Comparison of ENCODE assay signal across 15 cellular contexts in the genomic region with DNA sequence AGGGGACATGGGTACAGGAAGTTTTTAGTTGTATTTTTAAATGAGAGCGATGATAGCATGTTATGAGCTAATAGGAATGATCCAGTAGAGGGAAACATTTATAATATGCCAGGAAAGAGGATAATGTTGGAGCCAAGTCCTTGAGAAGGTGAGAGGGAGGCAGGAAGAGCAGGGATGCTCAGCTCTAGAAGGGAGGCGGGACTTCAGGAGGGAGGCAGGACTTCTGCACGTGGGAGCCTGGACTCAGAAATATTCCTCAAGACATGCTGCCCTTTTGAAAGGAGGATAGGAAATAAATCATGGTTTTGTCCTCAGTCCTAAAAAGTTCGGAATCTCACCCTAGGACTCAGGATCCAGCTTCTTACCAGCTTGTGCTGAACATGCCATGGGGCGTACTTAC. TPM values are rescaled to one million over a fixed set of nuclear protein-coding genes. Genes with fewer than 3 reads are reported as not detected.
DNase-seq lines count a peak whose midpoint lies in the region; ATAC-seq and TF ChIP-seq lines count a peak whose summit lies in the region.
"Had no signal": no experiment of that assay in that cellular context is flagged by ENCODE, and none has a peak within 500 bp of the region (broad histone marks: within the 10 kb centered on the region; RNA-seq: fewer than 3 reads in every experiment).

No MANE protein-coding gene starts in this region.

- peaks cover 97% of the 10 kb centered on the region for H3K4me1 Mint-ChIP-seq in CD4-positive, alpha-beta T cell (ENCODE audit: low read depth)
- H3K4me1 Mint-ChIP-seq in activated naive CD8-positive, alpha-beta T cell treated with anti-CD3 and anti-CD28 coated beads, Interleukin-2, amount 50 U/mL, for 24 hours: peaks cover 97% of the 10 kb centered on the region

- peak overlapping the region; percentile 80 for H3K27ac ChIP-seq in CD4-positive, alpha-beta T cell (ENCODE audit: low read depth, low read length)
- 0 out of 2 replicates have a peak overlapping the region, but pooled peaks have one; percentile 77 for H3K27ac ChIP-seq in GM23248
- peak overlapping the region; percentile 66 for H3K27ac ChIP-seq in trophoblast cell (ENCODE audit: low read depth, low read length)
- H3K27ac ChIP-seq in tibial nerve: peak overlapping the region in 1 of 4 donors; percentile 76
- H3K27ac ChIP-seq: neural progenitor cell had no signal

- H2AK5ac ChIP-seq in trophoblast cell (ENCODE audit: low read length): no peak overlapping the region

- H3K4me1 ChIP-seq in GM23248 (ENCODE audit: insufficient read depth) (peaks cover 38% of the 10 kb centered on the region), trophoblast cell (ENCODE audit: control insufficient read depth in 1 of 2, insufficient read depth in 2 of 2, low read length in 2 of 2) (peaks cover 11 to 25% of the 10 kb centered on the region in 2 experiments), tibial nerve (peaks cover 0 to 31% (median 16%) of the 10 kb centered on the region in 4 donors)

- no peaks in the 10 kb centered on the region for H3K27me3 Mint-ChIP-seq in CD4-positive, alpha-beta T cell
- no peaks in the 10 kb centered on the region for H3K27me3 Mint-ChIP-seq in activated naive CD8-positive, alpha-beta T cell treated with anti-CD3 and anti-CD28 coated beads, Interleukin-2, amount 50 U/mL, for 24 hours

- H2BK5ac ChIP-seq in trophoblast cell (ENCODE audit: low read depth, low read length, poor library complexity): no peak overlapping the region

- no peak for TF ChIP-seq EP300 in tibial nerve (IDR thresholded peaks at IDR 0.05)

- H3K79me1 ChIP-seq in trophoblast cell (ENCODE audit: low read length): peaks cover 2% of the 10 kb centered on the region

- H3K27ac Mint-ChIP-seq in CD4-positive, alpha-beta T cell: peak overlapping the region; percentile 94
- H3K27ac Mint-ChIP-seq in activated naive CD8-positive, alpha-beta T cell treated with anti-CD3 and anti-CD28 coated beads, Interleukin-2, amount 50 U/mL, for 24 hours: peak overlapping the region; percentile 95
- H3K27ac Mint-ChIP-seq: neural progenitor cell had no signal

- TF ChIP-seq CTCF in CD4-positive, alpha-beta T cell (IDR thresholded peaks at IDR 0.05): no peak
- no peak for TF ChIP-seq CTCF in tibial nerve (IDR thresholded peaks at IDR 0.05)

- no peaks in the 10 kb centered on the region for H3K9me3 Mint-ChIP-seq in CD4-positive, alpha-beta T cell
- no peaks in the 10 kb centered on the region for H3K9me3 Mint-ChIP-seq in activated naive CD8-positive, alpha-beta T cell treated with anti-CD3 and anti-CD28 coated beads, Interleukin-2, amount 50 U/mL, for 24 hours
- H3K9me3 Mint-ChIP-seq: neural progenitor cell had no signal

- intact Hi-C loops in CD4-positive, alpha-beta T cell (cut with DNase I, micrococcal nuclease): no loop called here

- H3K4me3 ChIP-seq in GM23248 (no peak overlapping the region), trophoblast cell (ENCODE audit: low read depth, low read length) (no peak overlapping the region), tibial nerve (no peak overlapping the region)
- H3K4me3 ChIP-seq: GM12878, lower lobe of right lung, neural progenitor cell had no signal

- peaks cover 6% of the 10 kb centered on the region for H3K36me3 Mint-ChIP-seq in CD4-positive, alpha-beta T cell (ENCODE audit: low read depth)
- peaks cover 31% of the 10 kb centered on the region for H3K36me3 Mint-ChIP-seq in activated naive CD8-positive, alpha-beta T cell treated with anti-CD3 and anti-CD28 coated beads, Interleukin-2, amount 50 U/mL, for 24 hours (ENCODE audit: low read depth)
- H3K36me3 Mint-ChIP-seq: neural progenitor cell had no signal

- no peak overlapping the region for H2BK12ac ChIP-seq in trophoblast cell (ENCODE audit: low read length)

- ATAC-seq in CD4-positive, alpha-beta T cell (ENCODE audit: poor library complexity): no peak
- ATAC-seq in activated naive CD8-positive, alpha-beta T cell treated with anti-CD3 and anti-CD28 coated beads, Interleukin-2, amount 50 U/mL, for 24 hours: no peak
- no peak for ATAC-seq in HG02798 (IDR thresholded peaks at IDR 0.05; ENCODE audit: poor library complexity, unreplicated experiment)
- ATAC-seq: GM12878, lower lobe of right lung had no signal

- H3K79me2 ChIP-seq in GM23248 (ENCODE audit: insufficient read depth) (peaks cover 95% of the 10 kb centered on the region), trophoblast cell (ENCODE audit: control insufficient read depth, insufficient read depth, low read length, poor library complexity) (peaks cover 1% of the 10 kb centered on the region)

- POLR2A ChIA-PET in CD4-positive, alpha-beta T cell (lab: Charles Lee): interaction anchor here (0.6 to 3.2 kb wide), 2 partner anchors 12 to 153 kb away, joined by 3 to 12 read pairs; no protein-coding TSS in a partner anchor

- H3K14ac ChIP-seq in trophoblast cell (ENCODE audit: low read length): no peak overlapping the region

- H3K4me2 ChIP-seq in GM23248 (ENCODE audit: unreplicated experiment): no peak overlapping the region
- H3K4me2 ChIP-seq in trophoblast cell (ENCODE audit: low read length): no peak overlapping the region
- H3K4me2 ChIP-seq: neural progenitor cell had no signal

- no peak overlapping the region for H3K18ac ChIP-seq in trophoblast cell (ENCODE audit: low read length)

- CTCF ChIA-PET in CD4-positive, alpha-beta T cell (lab: Charles Lee): interaction anchor here (1.7 kb wide), 1 partner anchor 22 kb away, joined by 5 read pairs; no protein-coding TSS in a partner anchor

- H3K9me3 ChIP-seq in CD4-positive, alpha-beta T cell (ENCODE audit: control insufficient read depth, low read length): no peaks in the 10 kb centered on the region
- no peaks in the 10 kb centered on the region for H3K9me3 ChIP-seq in GM23248 (ENCODE audit: low read depth)
- H3K9me3 ChIP-seq in trophoblast cell (ENCODE audit: insufficient read depth, low read depth, low read length): no peaks in the 10 kb centered on the region
- H3K9me3 ChIP-seq in tibial nerve: no peaks in the 10 kb centered on the region
- H3K9me3 ChIP-seq: lower lobe of right lung had no signal

- H3F3A ChIP-seq in GM23248 (ENCODE audit: insufficient read depth): peaks cover 52% of the 10 kb centered on the region

- H4K8ac ChIP-seq in trophoblast cell (ENCODE audit: low read depth, low read length): no peak overlapping the region

- H4K91ac ChIP-seq in trophoblast cell (ENCODE audit: low read depth, low read length): no peak overlapping the region

- in situ Hi-C loops in GM23248 (cut with MboI): no loop called here

- WGBS in GM23248 (ENCODE audit: low coverage in 1 of 2, low lambda C conversion rate in 2 of 2, missing lambda C conversion rate in 2 of 2), 2 experiments: 86 to 87% methylated on average over 5 of the region's 5 CpGs
- WGBS in trophoblast cell (ENCODE audit: extremely low coverage, insufficient coverage, insufficient read length): 100% methylated on average over 1 of the region's 5 CpGs
- 77 to 79% methylated on average over 5 of the region's 5 CpGs for WGBS in tibial nerve, 2 donors

- H2AFZ ChIP-seq in GM23248: no peak overlapping the region
- no peak overlapping the region for H2AFZ ChIP-seq in trophoblast cell (ENCODE audit: insufficient read depth, low read length, poor library complexity)
- H2AFZ ChIP-seq: neural progenitor cell had no signal

- H3K27me3 ChIP-seq in CD4-positive, alpha-beta T cell (ENCODE audit: control insufficient read depth, insufficient read depth, low read length): no peaks in the 10 kb centered on the region
- H3K27me3 ChIP-seq in GM23248 (replicated peaks; ENCODE audit: insufficient read depth) (no peaks in the 10 kb centered on the region), trophoblast cell (ENCODE audit: insufficient read depth, low read length) (no peaks in the 10 kb centered on the region), tibial nerve (no peaks in the 10 kb centered on the region)

- H4K20me1 ChIP-seq in GM23248 (ENCODE audit: insufficient read depth): no peaks in the 10 kb centered on the region

- H3K9ac ChIP-seq in GM23248: no peak overlapping the region
- no peak overlapping the region for H3K9ac ChIP-seq in trophoblast cell (ENCODE audit: low read length)
- H3K9ac ChIP-seq: neural progenitor cell had no signal

- H3K4ac ChIP-seq in trophoblast cell (ENCODE audit: low read depth, low read length): no peak overlapping the region

- no peaks in the 10 kb centered on the region for H3K9me2 ChIP-seq in GM23248 (ENCODE audit: insufficient read depth)

- no peak overlapping the region for H2BK120ac ChIP-seq in trophoblast cell (ENCODE audit: insufficient read depth, low read length, poor library complexity)

- no peak overlapping the region for H4K12ac ChIP-seq in trophoblast cell (ENCODE audit: low read depth, low read length)

- H3K36me3 ChIP-seq in GM23248 (ENCODE audit: low read depth) (no peaks in the 10 kb centered on the region), trophoblast cell (ENCODE audit: control insufficient read depth in 1 of 2, insufficient read depth in 2 of 2, low read length in 2 of 2) (peaks cover 0 to 2% of the 10 kb centered on the region in 2 experiments), tibial nerve (peaks cover 0 to 8% (median 0%) of the 10 kb centered on the region in 3 donors)
- H3K36me3 ChIP-seq: lower lobe of right lung, neural progenitor cell had no signal

- no peak overlapping the region for H3K23ac ChIP-seq in trophoblast cell (ENCODE audit: low read length)

- H3K4me3 Mint-ChIP-seq in CD4-positive, alpha-beta T cell: peak overlapping the region; percentile 65
- peak overlapping the region; percentile 58 for H3K4me3 Mint-ChIP-seq in activated naive CD8-positive, alpha-beta T cell treated with anti-CD3 and anti-CD28 coated beads, Interleukin-2, amount 50 U/mL, for 24 hours
- H3K4me3 Mint-ChIP-seq: neural progenitor cell had no signal

- no peak for DNase-seq in CD4-positive, alpha-beta T cell
- DNase-seq in GM23248: peak; percentile 17
- no peak for DNase-seq in activated naive CD8-positive, alpha-beta T cell treated with anti-CD3 and anti-CD28 coated beads, Interleukin-2, amount 50 U/mL, for 24 hours
- no peak for DNase-seq in trophoblast cell
- no peak for DNase-seq in tibial nerve (ENCODE audit: low spot score in 2 of 2)
- no peak for DNase-seq in inferior parietal cortex (ENCODE audit: extremely low spot score)
- DNase-seq: activated CD4-positive, CD25-positive, alpha-beta regulatory T cell; C1 segment of cervical spinal cord; H7; lower lobe of right lung; NCI-H2081; NCI-H69 had no signal

- no peak for TF ChIP-seq POLR2A in tibial nerve (IDR thresholded peaks at IDR 0.05)

RNA-seq across cellular contexts. Expression of a gene that starts 5.9 kb away (rescaled TPM):
- total RNA-seq in CD4-positive, alpha-beta T cell: 10 to 100 TPM; 27.5 to 28.6 TPM
- total RNA-seq in GM23248 (2014; rRNA removed; shearing (Covaris generic)): 17.4 and 22.6 TPM in 2 replicates
- polyA plus RNA-seq in GM23248 (2016; fragmentation: Nextera tagmentation; extraction: Ambion mirVana): 16.3 and 18.7 TPM in 2 replicates
- polyA plus RNA-seq in trophoblast cell (2013): 12.9 and 14.2 TPM in 2 replicates
- total RNA-seq in tibial nerve: 10 to 100 TPM; 18.2 to 57.6 (median 32.0) TPM
